ENCODE assay signal across 1 cellular context in genomic region chr6:133034509-133035206, GRCh38.
A peak's percentile ranks its signal among the peaks of the same experiment; 100 is the strongest.
TF ChIP-seq lines count a peak whose summit lies in the region.

No MANE protein-coding gene starts in this region.

TF ChIP-seq in HepG2, 621 proteins besides CTCF, POLR2A, EP300 and RAD21 (continued from another document):
- TF ChIP-seq ARNT2 (CRISPR knock-in tag; IDR thresholded peaks at IDR 0.05; ENCODE audit: low read depth) (no peak), RBM39 (IDR thresholded peaks at IDR 0.05; ENCODE audit: low read depth, low read length, poor library complexity, severe bottlenecking) (no peak), KDM4B (CRISPR knock-in tag; IDR thresholded peaks at IDR 0.05) (peak; percentile 23; the same call in 1 of the 2 replicates), ZNF670 (CRISPR knock-in tag; IDR thresholded peaks at IDR 0.05; ENCODE audit: borderline replicate concordance) (no peak), TBX3 (IDR thresholded peaks at IDR 0.05; ENCODE audit: borderline replicate concordance) (peak; percentile 84; the same call in 1 of the 2 replicates), ZNF557 (CRISPR knock-in tag; IDR thresholded peaks at IDR 0.05) (0 out of 2 replicates have a peak, but pooled peaks have one; percentile 41), SOX5 (CRISPR knock-in tag; IDR thresholded peaks at IDR 0.05; ENCODE audit: borderline replicate concordance) (peak; percentile 91), ZSCAN22 (CRISPR knock-in tag; IDR thresholded peaks at IDR 0.05) (no peak), HNRNPH1 (optimal IDR thresholded peaks at IDR 0.05; ENCODE audit: low read depth, low read length) (no peak), ZNF235 (CRISPR knock-in tag; IDR thresholded peaks at IDR 0.05; ENCODE audit: borderline replicate concordance) (no peak), ZNF44 (CRISPR knock-in tag; IDR thresholded peaks at IDR 0.05) (no peak), TBP (CRISPR knock-in tag; IDR thresholded peaks at IDR 0.05) (no peak), ZNF784 (CRISPR knock-in tag; IDR thresholded peaks at IDR 0.05; ENCODE audit: borderline replicate concordance) (no peak), NAIF1 (CRISPR knock-in tag; IDR thresholded peaks at IDR 0.05; ENCODE audit: borderline replicate concordance) (0 out of 2 replicates have a peak, but pooled peaks have one; percentile 43), PCBP2 (optimal IDR thresholded peaks at IDR 0.05; ENCODE audit: low read depth, low read length, poor library complexity, severe bottlenecking) (no peak), ONECUT2 (CRISPR knock-in tag; IDR thresholded peaks at IDR 0.05) (peak; percentile 45; the same call in 1 of the 2 replicates), ZBTB25 (CRISPR knock-in tag; IDR thresholded peaks at IDR 0.05) (peak; percentile 58; the same call in 1 of the 2 replicates), ZNF329 (CRISPR knock-in tag; IDR thresholded peaks at IDR 0.05; ENCODE audit: low read depth) (no peak), ZNF503 (CRISPR knock-in tag; IDR thresholded peaks at IDR 0.05) (peak; percentile 92; the same call in 1 of the 2 replicates), ZNF619 (CRISPR knock-in tag; IDR thresholded peaks at IDR 0.05) (no peak), ZXDC (CRISPR knock-in tag; IDR thresholded peaks at IDR 0.05) (no peak), ZFP37 (CRISPR knock-in tag; IDR thresholded peaks at IDR 0.05; ENCODE audit: borderline replicate concordance) (no peak), SOX6 (IDR thresholded peaks at IDR 0.05) (no peak), SOX6 (CRISPR knock-in tag; IDR thresholded peaks at IDR 0.05) (peak; percentile 95), FOXO1 (CRISPR knock-in tag; IDR thresholded peaks at IDR 0.05) (peak; percentile 65), PLSCR1 (CRISPR knock-in tag; IDR thresholded peaks at IDR 0.05; ENCODE audit: borderline replicate concordance) (no peak), ZNF7 (CRISPR knock-in tag; IDR thresholded peaks at IDR 0.05) (no peak), ZNF547 (CRISPR knock-in tag; IDR thresholded peaks at IDR 0.05) (no peak), DMTF1 (CRISPR knock-in tag; IDR thresholded peaks at IDR 0.05) (no peak), ZNF569 (CRISPR knock-in tag; IDR thresholded peaks at IDR 0.05; ENCODE audit: borderline replicate concordance) (no peak), SPEN (CRISPR knock-in tag; IDR thresholded peaks at IDR 0.05; ENCODE audit: low read depth) (no peak), TCF7L2 (IDR thresholded peaks at IDR 0.05; ENCODE audit: low read depth, low read length) (peak; percentile 96), ZNF614 (CRISPR knock-in tag; IDR thresholded peaks at IDR 0.05; ENCODE audit: borderline replicate concordance) (peak; percentile 99), TOPORS (CRISPR knock-in tag; IDR thresholded peaks at IDR 0.05) (0 out of 2 replicates have a peak, but pooled peaks have one; percentile 24)
- TF ChIP-seq, protein P1, sequence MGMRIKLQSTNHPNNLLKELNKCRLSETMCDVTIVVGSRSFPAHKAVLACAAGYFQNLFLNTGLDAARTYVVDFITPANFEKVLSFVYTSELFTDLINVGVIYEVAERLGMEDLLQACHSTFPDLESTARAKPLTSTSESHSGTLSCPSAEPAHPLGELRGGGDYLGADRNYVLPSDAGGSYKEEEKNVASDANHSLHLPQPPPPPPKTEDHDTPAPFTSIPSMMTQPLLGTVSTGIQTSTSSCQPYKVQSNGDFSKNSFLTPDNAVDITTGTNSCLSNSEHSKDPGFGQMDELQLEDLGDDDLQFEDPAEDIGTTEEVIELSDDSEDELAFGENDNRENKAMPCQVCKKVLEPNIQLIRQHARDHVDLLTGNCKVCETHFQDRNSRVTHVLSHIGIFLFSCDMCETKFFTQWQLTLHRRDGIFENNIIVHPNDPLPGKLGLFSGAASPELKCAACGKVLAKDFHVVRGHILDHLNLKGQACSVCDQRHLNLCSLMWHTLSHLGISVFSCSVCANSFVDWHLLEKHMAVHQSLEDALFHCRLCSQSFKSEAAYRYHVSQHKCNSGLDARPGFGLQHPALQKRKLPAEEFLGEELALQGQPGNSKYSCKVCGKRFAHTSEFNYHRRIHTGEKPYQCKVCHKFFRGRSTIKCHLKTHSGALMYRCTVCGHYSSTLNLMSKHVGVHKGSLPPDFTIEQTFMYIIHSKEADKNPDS (CRISPR knock-in tag; IDR thresholded peaks at IDR 0.05), result peak; percentile 95
- TF ChIP-seq, protein P2, sequence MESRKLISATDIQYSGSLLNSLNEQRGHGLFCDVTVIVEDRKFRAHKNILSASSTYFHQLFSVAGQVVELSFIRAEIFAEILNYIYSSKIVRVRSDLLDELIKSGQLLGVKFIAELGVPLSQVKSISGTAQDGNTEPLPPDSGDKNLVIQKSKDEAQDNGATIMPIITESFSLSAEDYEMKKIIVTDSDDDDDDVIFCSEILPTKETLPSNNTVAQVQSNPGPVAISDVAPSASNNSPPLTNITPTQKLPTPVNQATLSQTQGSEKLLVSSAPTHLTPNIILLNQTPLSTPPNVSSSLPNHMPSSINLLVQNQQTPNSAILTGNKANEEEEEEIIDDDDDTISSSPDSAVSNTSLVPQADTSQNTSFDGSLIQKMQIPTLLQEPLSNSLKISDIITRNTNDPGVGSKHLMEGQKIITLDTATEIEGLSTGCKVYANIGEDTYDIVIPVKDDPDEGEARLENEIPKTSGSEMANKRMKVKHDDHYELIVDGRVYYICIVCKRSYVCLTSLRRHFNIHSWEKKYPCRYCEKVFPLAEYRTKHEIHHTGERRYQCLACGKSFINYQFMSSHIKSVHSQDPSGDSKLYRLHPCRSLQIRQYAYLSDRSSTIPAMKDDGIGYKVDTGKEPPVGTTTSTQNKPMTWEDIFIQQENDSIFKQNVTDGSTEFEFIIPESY (CRISPR knock-in tag; IDR thresholded peaks at IDR 0.05), result no peak
- TF ChIP-seq, protein P3, sequence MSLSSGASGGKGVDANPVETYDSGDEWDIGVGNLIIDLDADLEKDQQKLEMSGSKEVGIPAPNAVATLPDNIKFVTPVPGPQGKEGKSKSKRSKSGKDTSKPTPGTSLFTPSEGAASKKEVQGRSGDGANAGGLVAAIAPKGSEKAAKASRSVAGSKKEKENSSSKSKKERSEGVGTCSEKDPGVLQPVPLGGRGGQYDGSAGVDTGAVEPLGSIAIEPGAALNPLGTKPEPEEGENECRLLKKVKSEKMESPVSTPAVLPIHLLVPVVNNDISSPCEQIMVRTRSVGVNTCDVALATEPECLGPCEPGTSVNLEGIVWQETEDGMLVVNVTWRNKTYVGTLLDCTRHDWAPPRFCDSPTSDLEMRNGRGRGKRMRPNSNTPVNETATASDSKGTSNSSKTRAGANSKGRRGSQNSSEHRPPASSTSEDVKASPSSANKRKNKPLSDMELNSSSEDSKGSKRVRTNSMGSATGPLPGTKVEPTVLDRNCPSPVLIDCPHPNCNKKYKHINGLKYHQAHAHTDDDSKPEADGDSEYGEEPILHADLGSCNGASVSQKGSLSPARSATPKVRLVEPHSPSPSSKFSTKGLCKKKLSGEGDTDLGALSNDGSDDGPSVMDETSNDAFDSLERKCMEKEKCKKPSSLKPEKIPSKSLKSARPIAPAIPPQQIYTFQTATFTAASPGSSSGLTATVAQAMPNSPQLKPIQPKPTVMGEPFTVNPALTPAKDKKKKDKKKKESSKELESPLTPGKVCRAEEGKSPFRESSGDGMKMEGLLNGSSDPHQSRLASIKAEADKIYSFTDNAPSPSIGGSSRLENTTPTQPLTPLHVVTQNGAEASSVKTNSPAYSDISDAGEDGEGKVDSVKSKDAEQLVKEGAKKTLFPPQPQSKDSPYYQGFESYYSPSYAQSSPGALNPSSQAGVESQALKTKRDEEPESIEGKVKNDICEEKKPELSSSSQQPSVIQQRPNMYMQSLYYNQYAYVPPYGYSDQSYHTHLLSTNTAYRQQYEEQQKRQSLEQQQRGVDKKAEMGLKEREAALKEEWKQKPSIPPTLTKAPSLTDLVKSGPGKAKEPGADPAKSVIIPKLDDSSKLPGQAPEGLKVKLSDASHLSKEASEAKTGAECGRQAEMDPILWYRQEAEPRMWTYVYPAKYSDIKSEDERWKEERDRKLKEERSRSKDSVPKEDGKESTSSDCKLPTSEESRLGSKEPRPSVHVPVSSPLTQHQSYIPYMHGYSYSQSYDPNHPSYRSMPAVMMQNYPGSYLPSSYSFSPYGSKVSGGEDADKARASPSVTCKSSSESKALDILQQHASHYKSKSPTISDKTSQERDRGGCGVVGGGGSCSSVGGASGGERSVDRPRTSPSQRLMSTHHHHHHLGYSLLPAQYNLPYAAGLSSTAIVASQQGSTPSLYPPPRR (CRISPR knock-in tag; IDR thresholded peaks at IDR 0.05; ENCODE audit: borderline replicate concordance), result peak; percentile 87
